ENCODE assay signal across 8 cellular contexts in genomic region chr16:23726710-23727109, GRCh38. TPM values are rescaled to one million over a fixed set of nuclear protein-coding genes. Genes with fewer than 3 reads are reported as not detected.
"Had no signal": no experiment of that assay in that cellular context is flagged by ENCODE, and none has a peak within 500 bp of the region (broad histone marks: within the 10 kb centered on the region; RNA-seq: fewer than 3 reads in every experiment).

No MANE protein-coding gene starts in this region.

- DNase-seq: GM23248, GOT3, H9, HCEC 1CT, KG1 had no signal

- FAIRE-seq: H54, HTR-8/SVneo had no signal

- H3K4me3 ChIP-seq: GM23248 had no signal

- H3K9ac ChIP-seq: GM23248 had no signal

- H3K27ac ChIP-seq: GM23248 had no signal

RNA-seq across cellular contexts. Expression of gene ERN2, which starts 13.7 kb away (rescaled TPM):
- total RNA-seq: GM23248 had no signal
- polyA plus RNA-seq: GM23248, IgD-negative memory B cell had no signal

RNA-seq across cellular contexts. Expression of gene CHP2, which starts 28.1 kb away (rescaled TPM):
- total RNA-seq: GM23248 had no signal
- polyA plus RNA-seq: GM23248, IgD-negative memory B cell had no signal
